ENCODE assay signal across 22 cellular contexts in genomic region chr4:144732584-144733130, GRCh38.
DNase-seq lines count a peak whose midpoint lies in the region; TF ChIP-seq lines count a peak whose summit lies in the region.
"Had no signal": no experiment of that assay in that cellular context is flagged by ENCODE, and none has a peak within 500 bp of the region (broad histone marks: within the 10 kb centered on the region; RNA-seq: fewer than 3 reads in every experiment).

No MANE protein-coding gene starts in this region.

- no peak overlapping the region for H3K9ac ChIP-seq in smooth muscle cell (ENCODE audit: low read depth)

- peaks cover 5% of the 10 kb centered on the region for H3F3A ChIP-seq in smooth muscle cell (ENCODE audit: low read depth)

- no peak overlapping the region for H2AFZ ChIP-seq in smooth muscle cell (ENCODE audit: low read depth)

- H3K27ac ChIP-seq in smooth muscle cell (ENCODE audit: low read depth) (peak overlapping the region; percentile 9), coronary artery (no peak overlapping the region)
- H3K27ac ChIP-seq: C4-2B, heart right ventricle, pancreas, right atrium auricular region had no signal

- WGBS in smooth muscle cell (ENCODE audit: low lambda C conversion rate), result 89% methylated on average over 2 of the region's 2 CpGs

- H3K36me3 ChIP-seq in smooth muscle cell (ENCODE audit: low read depth), result no peaks in the 10 kb centered on the region
- H3K36me3 ChIP-seq: heart right ventricle, pancreas, right atrium auricular region had no signal

- H4K20me1 ChIP-seq in smooth muscle cell (ENCODE audit: low read depth), result no peaks in the 10 kb centered on the region

- peaks cover 14% of the 10 kb centered on the region for H3K4me1 ChIP-seq in smooth muscle cell (ENCODE audit: low read depth)
- H3K4me1 ChIP-seq: heart right ventricle, right atrium auricular region had no signal

- H3K4me3 ChIP-seq in epithelial cell of esophagus (ENCODE audit: low read length) (no peak overlapping the region), smooth muscle cell (no peak overlapping the region), coronary artery (no peak overlapping the region)
- H3K4me3 ChIP-seq: heart right ventricle, lung, pancreas, right atrium auricular region had no signal

- H3K79me2 ChIP-seq in smooth muscle cell (ENCODE audit: low read depth), result no peaks in the 10 kb centered on the region

- no peaks in the 10 kb centered on the region for H3K9me3 ChIP-seq in smooth muscle cell (replicated peaks; ENCODE audit: low read depth)
- H3K9me3 ChIP-seq: heart right ventricle, pancreas, right atrium auricular region had no signal

- no peak overlapping the region for H3K4me2 ChIP-seq in smooth muscle cell

- no peak for TF ChIP-seq CTCF in epithelial cell of esophagus (IDR thresholded peaks at IDR 0.05; ENCODE audit: insufficient read depth, low read depth, low read length, missing control alignments)
- TF ChIP-seq CTCF in smooth muscle cell (IDR thresholded peaks at IDR 0.05; ENCODE audit: borderline replicate concordance, insufficient read depth, poor library complexity, severe bottlenecking), result no peak
- no peak for TF ChIP-seq CTCF in coronary artery (IDR thresholded peaks at IDR 0.05)

- DNase-seq in EL, result peak; percentile 44
- peak; percentile 9 for DNase-seq in RPMI7951 (ENCODE audit: low read depth)
- DNase-seq in epithelial cell of esophagus (ENCODE audit: low read depth), result peak; percentile 24
- no peak for DNase-seq in smooth muscle cell (lab: John Stamatoyannopoulos, UW; ENCODE audit: unreplicated experiment)
- no peak for DNase-seq in coronary artery (ENCODE audit: low spot score)
- DNase-seq in OCI-M1 (lab: John Stamatoyannopoulos, UW), result no peak
- no peak for DNase-seq in RPMI8226
- DNase-seq: activated naive CD8-positive, alpha-beta T cell treated with anti-CD3 and anti-CD28 coated beads, Interleukin-2, amount 10 ng/mL, durations not matched to agents 7 days and 5 days; activated T-cell treated with anti-CD3 and anti-CD28 coated beads for 4 hours; cerebellar nuclear complex; heart right ventricle; KBM-7; kidney glomerular epithelial cell; NCI-H1436; NCI-H446; NCI-H774; pancreas; stimulated activated CD4-positive, alpha-beta T cell treated with anti-CD3 and anti-CD28 coated beads, Interleukin-2, amount 100 ng/mL, for 48 hours; T-helper 17 cell had no signal

- peaks cover 9% of the 10 kb centered on the region for H3K27me3 ChIP-seq in smooth muscle cell (ENCODE audit: low read depth)
- H3K27me3 ChIP-seq: heart right ventricle, pancreas, right atrium auricular region had no signal

Comparison
In these comparisons a context has a peak if more than half of its experiments do, and no peak if none do; other contexts are left out.
1. DNase-seq: peak in EL (single experiment), RPMI7951 (single experiment) and epithelial cell of esophagus (single experiment); none in smooth muscle cell (single experiment), coronary artery (single experiment), OCI-M1 (single experiment) and RPMI8226 (single experiment).